In genomic region chr11:117375960-117376359, GRCh38 we compare ENCODE assay signal across 16 cellular contexts.
DNase-seq lines count a peak whose midpoint lies in the region; ATAC-seq lines count a peak whose summit lies in the region.
"Had no signal": no experiment of that assay in that cellular context is flagged by ENCODE, and none has a peak within 500 bp of the region (broad histone marks: within the 10 kb centered on the region; RNA-seq: fewer than 3 reads in every experiment).

No MANE protein-coding gene starts in this region.

- ATAC-seq in HG02852 (IDR thresholded peaks at IDR 0.05; ENCODE audit: unreplicated experiment) (no peak), GM21367 (IDR thresholded peaks at IDR 0.05; ENCODE audit: unreplicated experiment) (no peak)
- ATAC-seq: HCT116, PC-3, T-cell had no signal

- peak; percentile 67 for DNase-seq in NCI-H2107 treated with DMSO at 0.1 percent for 48 hours (lab: John Stamatoyannopoulos, UW; ENCODE audit: unreplicated experiment)
- no peak for DNase-seq in NCI-H2107 (lab: John Stamatoyannopoulos, UW)
- DNase-seq in NCI-H1694 (lab: John Stamatoyannopoulos, UW), result peak; percentile 8
- DNase-seq in NCI-H69 (lab: John Stamatoyannopoulos, UW), result peak; percentile 46
- peak; percentile 38 to 94 (median 74) for DNase-seq in head of caudate nucleus
- no peak for DNase-seq in HPDE6-E6E7 (ENCODE audit: extremely low spot score)
- DNase-seq: CD4-positive, CD25-positive, alpha-beta regulatory T cell; GM23248; MV-4-11; NCI-H1930; NCI-H510A treated with DMSO at 0.1 percent for 48 hours; PC-3; T-cell had no signal

- intact Hi-C loops in head of caudate nucleus (cut with DNase I), result no loop called here

Comparison
In these comparisons a context has a peak if more than half of its experiments do, and no peak if none do; other contexts are left out.
1. DNase-seq: peak in NCI-H2107 treated with DMSO at 0.1 percent for 48 hours (single experiment), NCI-H1694 (single experiment), NCI-H69 (single experiment) and head of caudate nucleus (42 of 42); none in NCI-H2107 (single experiment) and HPDE6-E6E7 (single experiment).